Comparison of ENCODE assay signal across 8 cellular contexts in genomic region chr11:64246874-64247728, GRCh38. TPM values are rescaled to one million over a fixed set of nuclear protein-coding genes. Genes with fewer than 3 reads are reported as not detected.
DNase-seq lines count a peak whose midpoint lies in the region; ATAC-seq and TF ChIP-seq lines count a peak whose summit lies in the region.

TSS of gene PPP1R14B (minus strand) at chr11:64246943. CDS start at chr11:64246673, 270 bp downstream.

- H3K27ac Mint-ChIP-seq in natural killer cell: peak within 1 kb of the TSS; percentile 69 to 81

- peak within 1 kb of the TSS; percentile 76 to 93 (median 86) for H3K27ac ChIP-seq in stomach

- TF ChIP-seq POLR2A in stomach (IDR thresholded peaks at IDR 0.05): no peak

- 0 to 1% (median 1%) methylated on average over 18 to 73 of the region's 73 CpGs for WGBS in stomach, 5 donors

- H3K36me3 ChIP-seq in stomach: peaks cover 14 to 18% (median 15%) of the 10 kb centered on the region in 4 donors

- peak within 1 kb of the TSS; percentile 85 for H3K4me3 Mint-ChIP-seq in natural killer cell

- no peak for TF ChIP-seq EP300 in stomach (IDR thresholded peaks at IDR 0.05)

- no peaks in the 10 kb centered on the region for H3K27me3 Mint-ChIP-seq in natural killer cell (ENCODE audit: low read depth in 2 of 2)

- no peaks in the 10 kb centered on the region for H3K27me3 ChIP-seq in stomach

- ATAC-seq in GM19372 (IDR thresholded peaks at IDR 0.05; ENCODE audit: low read depth, unreplicated experiment) (peak; percentile 39), natural killer cell (peak; percentile 55 to 76 (median 65))

- peaks cover 36 to 71% (median 65%) of the 10 kb centered on the region in 4 donors for H3K4me1 ChIP-seq in stomach

- TF ChIP-seq CTCF in AG09309 (IDR thresholded peaks at IDR 0.05; ENCODE audit: control insufficient read depth, insufficient read depth, low read depth, low read length, missing control alignments) (no peak), fibroblast of the aortic adventitia (IDR thresholded peaks at IDR 0.05; ENCODE audit: insufficient read depth, low read length) (peak; percentile 4), natural killer cell (IDR thresholded peaks at IDR 0.05) (no peak), stomach (IDR thresholded peaks at IDR 0.05) (peak in 1 of 7 experiments; percentile 35)

- no peaks in the 10 kb centered on the region for H3K9me3 Mint-ChIP-seq in natural killer cell

- no peaks in the 10 kb centered on the region for H3K36me3 Mint-ChIP-seq in natural killer cell

- intact Hi-C loops in natural killer cell (cut with micrococcal nuclease) (no loop called here), stomach (cut with DNase I; ENCODE audit: low total_unique reads) (no loop called here)

- DNase-seq in AG09309 (ENCODE audit: low read depth) (no peak), M059J (ENCODE audit: low read depth) (peak; percentile 88), SIG-M5 (lab: John Stamatoyannopoulos, UW) (peak; percentile 23), activated gamma-delta T cell (lab: John Stamatoyannopoulos, UW) (peak; percentile 57), fibroblast of the aortic adventitia (ENCODE audit: low read depth) (peak; percentile 76), natural killer cell (peak; percentile 69), stomach (peak; percentile 89)

- peak within 1 kb of the TSS; percentile 95 for H3K4me3 ChIP-seq in AG09309 (ENCODE audit: control insufficient read depth, low read depth, low read length)
- peak within 1 kb of the TSS; percentile 93 for H3K4me3 ChIP-seq in fibroblast of the aortic adventitia (ENCODE audit: low read depth, low read length)
- H3K4me3 ChIP-seq in stomach: peak within 1 kb of the TSS; percentile 69 to 85 (median 74)

- H3K4me1 Mint-ChIP-seq in natural killer cell: peaks cover 14 to 49% of the 10 kb centered on the region in 2 donors

- no peaks in the 10 kb centered on the region for H3K9me3 ChIP-seq in stomach

RNA-seq across cellular contexts. Expression of gene PPP1R14B, which starts in this region (rescaled TPM):
- total RNA-seq in M059J (2014; rRNA removed; shearing (Covaris generic)): 248 and 263 TPM in 2 replicates
- total RNA-seq in fibroblast of the aortic adventitia (ENCODE audit: low replicate concordance) (42.1 and 264 TPM in 2 replicates), natural killer cell (10 to 100 TPM; 16.9 to 21.3 (median 21.0) TPM), stomach (100 to 1,000 TPM in 1 of 5 donors, 10 to 100 TPM in 4; 39.3 to 179 (median 65.9) TPM)
- 100 to 1,000 TPM in 2 of 3 donors, 10 to 100 TPM in 1; 80.6 to 234 (median 190) TPM for polyA plus RNA-seq in stomach
